In the genomic region with DNA sequence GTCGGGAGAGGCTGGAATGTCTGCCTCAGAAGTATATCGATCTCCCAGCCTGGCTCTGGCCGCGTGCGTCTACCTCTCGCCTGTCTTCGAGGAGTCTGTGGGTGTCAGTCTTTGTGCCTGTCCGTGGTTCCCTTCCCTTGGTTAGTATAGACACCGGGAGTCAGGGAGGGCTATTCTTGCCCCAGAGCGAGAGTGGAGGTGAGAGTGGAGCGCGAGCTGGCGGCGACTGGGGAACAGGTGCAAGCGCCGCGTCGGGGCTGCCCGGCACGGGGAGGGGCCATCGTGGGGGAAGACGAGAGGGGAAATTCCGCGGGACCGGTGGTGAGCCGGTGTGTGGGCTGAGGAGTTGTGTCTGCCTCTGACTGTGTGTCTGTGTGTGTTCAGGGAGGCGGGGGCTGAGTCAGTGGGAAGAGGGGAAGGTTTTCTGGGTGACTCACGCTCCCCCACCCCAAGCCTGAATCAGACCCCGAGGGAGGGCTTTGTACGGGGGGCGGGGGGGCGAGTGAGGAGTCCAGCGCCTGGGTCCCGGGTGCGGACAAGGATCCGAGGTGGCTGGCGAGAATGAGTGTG, we compare ENCODE assay signal across 8 cellular contexts. TPM values are rescaled to one million over a fixed set of nuclear protein-coding genes. Genes with fewer than 3 reads are reported as not detected.
A peak's percentile ranks its signal among the peaks of the same experiment; 100 is the strongest.
DNase-seq lines count a peak whose midpoint lies in the region; ATAC-seq, FAIRE-seq and TF ChIP-seq lines count a peak whose summit lies in the region.

No MANE protein-coding gene starts in this region.

- TF ChIP-seq POLR2A in A549 (IDR thresholded peaks at IDR 0.05; ENCODE audit: low read length) = no peak
- peak; percentile 62 for TF ChIP-seq POLR2A in GM18951 (IDR thresholded peaks at IDR 0.05; ENCODE audit: extremely low read depth, insufficient read depth, insufficient read length)

- in situ Hi-C loops in GM18951 (cut with MboI; ENCODE audit: low sequenced_read_pairs, unreplicated experiment) = no loop called here

- no peak for TF ChIP-seq EP300 in A549 (IDR thresholded peaks at IDR 0.05)

- H3K9me3 ChIP-seq in A549 = no peaks in the 10 kb centered on the region

- TF ChIP-seq RAD21 in A549 (conservative IDR thresholded peaks at IDR 0.05 in 1 of 2, IDR thresholded peaks at IDR 0.05 in 1 of 2) = no peak

- H3K9me3 Mint-ChIP-seq in activated B cell treated with CpG ODN at 0.5 μM for 24 hours = no peaks in the 10 kb centered on the region

- H3K4me1 ChIP-seq in A549 = peaks cover 45% of the 10 kb centered on the region

- H3K4me3 ChIP-seq in A549 (peak overlapping the region; percentile 80), cardiac fibroblast (replicated peaks in 1 of 2; ENCODE audit: low read depth in 2 of 2, low read length in 2 of 2) (peak overlapping the region; percentile 74)

- H3K27me3 Mint-ChIP-seq in activated B cell treated with CpG ODN at 0.5 μM for 24 hours = no peaks in the 10 kb centered on the region

- H3K36me3 Mint-ChIP-seq in activated B cell treated with CpG ODN at 0.5 μM for 24 hours (ENCODE audit: low read depth) = peaks cover 39% of the 10 kb centered on the region

- peak overlapping the region; percentile 96 for H3K27ac ChIP-seq in A549

- ATAC-seq in A549 (peak; percentile 15 to 31), activated B cell treated with CpG ODN at 0.5 μM for 24 hours (ENCODE audit: low read depth) (peak; percentile 40), GM21528 (IDR thresholded peaks at IDR 0.05; ENCODE audit: low FRiP score, unreplicated experiment) (no peak)

- peak overlapping the region; percentile 98 for H3K4me3 Mint-ChIP-seq in activated B cell treated with CpG ODN at 0.5 μM for 24 hours

- intact Hi-C loops in activated B cell treated with CpG ODN at 0.5 μM for 24 hours (cut with micrococcal nuclease) = loop anchor here (1.0 to 2.0 kb wide), 5 partner anchors 227 to 603 kb away; a partner anchor contains a TSS

- POLR2A ChIA-PET in A549 (lab: Yijun Ruan, JAX) = interaction anchor here (0.6 to 5.7 kb wide), 8 partner anchors 8 to 156 kb away, joined by 3 to 65 read pairs (median 6); a partner anchor contains a TSS
- POLR2A ChIA-PET in activated B cell treated with CpG ODN at 0.5 μM for 24 hours (lab: Charles Lee) = interaction anchor here (0.5 to 5.1 kb wide), 27 partner anchors 8 to 623 kb away, joined by 3 to 136 read pairs (median 5); a partner anchor contains a TSS

- peak overlapping the region; percentile 91 for H3K4me2 ChIP-seq in A549

- DNase-seq in A549 (ENCODE audit: low read depth in 1 of 2, low spot score in 1 of 2) (peak; percentile 78 to 90), HuH-7.5 (ENCODE audit: low spot score) (peak; percentile 39), activated B cell treated with CpG ODN at 0.5 μM for 24 hours (no peak), cardiac fibroblast (ENCODE audit: low read depth in 2 of 2) (peak; percentile 88 to 97), kidney tubule cell (ENCODE audit: low spot score) (peak; percentile 98)
- peak; percentile 91 to 96 (median 94) for DNase-seq in stimulated activated CD4-positive, alpha-beta T cell treated with anti-CD3 and anti-CD28 coated beads, Interleukin-1b, Interleukin-23, amount 100 ng/mL, for 24 hours (ENCODE audit: low read depth in 4 of 4, low spot score in 1 of 4)

- no peak for FAIRE-seq in A549 (lab: Jason Lieb, UNC)

- CTCF ChIA-PET in A549 (lab: Yijun Ruan, JAX) (interaction anchor here (0.7 to 25.1 kb wide), 11 partner anchors 1 to 215 kb away, joined by 3 to 677 read pairs (median 5); a partner anchor contains a TSS), activated B cell treated with CpG ODN at 0.5 μM for 24 hours (lab: Charles Lee) (interaction anchor here (0.7 to 1.6 kb wide), 4 partner anchors 8 to 147 kb away, joined by 3 to 7 read pairs (median 3); a partner anchor contains a TSS)

- H3K27ac Mint-ChIP-seq in activated B cell treated with CpG ODN at 0.5 μM for 24 hours = peak overlapping the region; percentile 100

- no peak for TF ChIP-seq CTCF in A549 (IDR thresholded peaks at IDR 0.05)
- TF ChIP-seq CTCF in activated B cell treated with CpG ODN at 0.5 μM for 24 hours (IDR thresholded peaks at IDR 0.05) = no peak
- TF ChIP-seq CTCF in cardiac fibroblast (IDR thresholded peaks at IDR 0.05; ENCODE audit: low read depth, low read length) = no peak

- H3K4me1 Mint-ChIP-seq in activated B cell treated with CpG ODN at 0.5 μM for 24 hours = peaks cover 64% of the 10 kb centered on the region

- WGBS in A549 (ENCODE audit: missing lambda C conversion rate) = 2% methylated on average over 22 of the region's 37 CpGs

TF ChIP-seq in A549, 52 proteins besides CTCF, POLR2A, EP300 and RAD21 (continues in another document):
- TF ChIP-seq TFCP2L1 (CRISPR knock-in tag; IDR thresholded peaks at IDR 0.05) (peak; percentile 61; the same call in 1 of the 2 replicates), GATA3 (IDR thresholded peaks at IDR 0.05; ENCODE audit: borderline replicate concordance) (peak; percentile 40; the same call in 1 of the 2 replicates), NR3C1 (IDR thresholded peaks at IDR 0.05) (no peak), HDAC2 (IDR thresholded peaks at IDR 0.05) (no peak), PHF8 (IDR thresholded peaks at IDR 0.05; ENCODE audit: borderline replicate concordance, low read depth) (no peak), MAZ (IDR thresholded peaks at IDR 0.05; ENCODE audit: borderline replicate concordance, low read depth, low read length) (peak; percentile 71; the same call in 1 of the 2 replicates), ESRRA (IDR thresholded peaks at IDR 0.05; ENCODE audit: borderline replicate concordance, low read length) (no peak), FOSB (CRISPR knock-in tag; IDR thresholded peaks at IDR 0.05) (peak; percentile 92), HOXA7 (CRISPR knock-in tag; IDR thresholded peaks at IDR 0.05) (peak; percentile 88), JUNB (IDR thresholded peaks at IDR 0.05) (peak; percentile 52; the same call in 1 of the 2 replicates)
- TF ChIP-seq, protein P1, sequence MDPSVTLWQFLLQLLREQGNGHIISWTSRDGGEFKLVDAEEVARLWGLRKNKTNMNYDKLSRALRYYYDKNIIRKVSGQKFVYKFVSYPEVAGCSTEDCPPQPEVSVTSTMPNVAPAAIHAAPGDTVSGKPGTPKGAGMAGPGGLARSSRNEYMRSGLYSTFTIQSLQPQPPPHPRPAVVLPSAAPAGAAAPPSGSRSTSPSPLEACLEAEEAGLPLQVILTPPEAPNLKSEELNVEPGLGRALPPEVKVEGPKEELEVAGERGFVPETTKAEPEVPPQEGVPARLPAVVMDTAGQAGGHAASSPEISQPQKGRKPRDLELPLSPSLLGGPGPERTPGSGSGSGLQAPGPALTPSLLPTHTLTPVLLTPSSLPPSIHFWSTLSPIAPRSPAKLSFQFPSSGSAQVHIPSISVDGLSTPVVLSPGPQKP (IDR thresholded peaks at IDR 0.05; ENCODE audit: low read depth, low read length) = no peak
- TF ChIP-seq, protein P2, sequence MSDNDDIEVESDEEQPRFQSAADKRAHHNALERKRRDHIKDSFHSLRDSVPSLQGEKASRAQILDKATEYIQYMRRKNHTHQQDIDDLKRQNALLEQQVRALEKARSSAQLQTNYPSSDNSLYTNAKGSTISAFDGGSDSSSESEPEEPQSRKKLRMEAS (IDR thresholded peaks at IDR 0.05) = peak; percentile 12
- TF ChIP-seq, protein P3, sequence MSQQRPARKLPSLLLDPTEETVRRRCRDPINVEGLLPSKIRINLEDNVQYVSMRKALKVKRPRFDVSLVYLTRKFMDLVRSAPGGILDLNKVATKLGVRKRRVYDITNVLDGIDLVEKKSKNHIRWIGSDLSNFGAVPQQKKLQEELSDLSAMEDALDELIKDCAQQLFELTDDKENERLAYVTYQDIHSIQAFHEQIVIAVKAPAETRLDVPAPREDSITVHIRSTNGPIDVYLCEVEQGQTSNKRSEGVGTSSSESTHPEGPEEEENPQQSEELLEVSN (IDR thresholded peaks at IDR 0.05; ENCODE audit: borderline replicate concordance, low read depth) = no peak; the same call in 1 of the 2 replicates

RNA-seq across cellular contexts. Expression of a gene that starts 8.4 kb away (rescaled TPM):
- 1.3 and 3.3 TPM in 2 replicates for polyA plus RNA-seq in A549 (2011; rRNA removed)
- polyA plus RNA-seq in A549 (2012; cell fraction: cytosol; rRNA removed) = 1.8 and 2.7 TPM in 2 replicates
- polyA plus RNA-seq in A549 (2012; cell fraction: nucleus; rRNA removed) = 9.4 and 11.6 TPM in 2 replicates
- 7.6 to 10.2 TPM (median 8.8 TPM) in 3 replicates for polyA plus RNA-seq in A549 (2017; fragmentation: RNase III; extraction: RNeasy Plus Mini Kit Qiagen cat#74134 plus additional on column Dnase treatment)
- 10.8 and 14.7 TPM in 2 replicates for polyA minus RNA-seq in A549 (2011; rRNA and poly(A)+ RNA removed)
- 70.8 and 72.5 TPM in 2 replicates for total RNA-seq in activated B cell treated with CpG ODN at 0.5 μM for 24 hours

RNA-seq across cellular contexts. Expression of a gene that starts 12.4 kb away (rescaled TPM):
- polyA plus RNA-seq in A549 (2011; rRNA removed) = 0.48 and 0.57 TPM in 2 replicates
- polyA plus RNA-seq in A549 (2012; cell fraction: cytosol; rRNA removed) = 0.29 and 0.44 TPM in 2 replicates
- polyA plus RNA-seq in A549 (2012; cell fraction: nucleus; rRNA removed) = 11.6 and 16.8 TPM in 2 replicates
- polyA plus RNA-seq in A549 (2017; fragmentation: RNase III; extraction: RNeasy Plus Mini Kit Qiagen cat#74134 plus additional on column Dnase treatment) = 0.17 to 0.73 TPM (median 0.33 TPM) in 3 replicates
- 0.54 TPM in 1 of 2 replicates, not detected in the other for polyA minus RNA-seq in A549 (2011; rRNA and poly(A)+ RNA removed)
- total RNA-seq in activated B cell treated with CpG ODN at 0.5 μM for 24 hours = 3.2 and 7.1 TPM in 2 replicates

RNA-seq across cellular contexts. Expression of a gene that starts 14.9 kb away (rescaled TPM):
- polyA plus RNA-seq in A549 (2011; rRNA removed) (98.9 and 102 TPM in 2 replicates), A549 (2017; fragmentation: RNase III; extraction: RNeasy Plus Mini Kit Qiagen cat#74134 plus additional on column Dnase treatment) (268 to 287 TPM (median 275 TPM) in 3 replicates)
- polyA plus RNA-seq in A549 (2012; cell fraction: cytosol; rRNA removed) = 518 TPM in 2 replicates
- 332 and 388 TPM in 2 replicates for polyA plus RNA-seq in A549 (2012; cell fraction: nucleus; rRNA removed)
- 18.6 and 32.8 TPM in 2 replicates for polyA minus RNA-seq in A549 (2011; rRNA and poly(A)+ RNA removed)
- total RNA-seq in activated B cell treated with CpG ODN at 0.5 μM for 24 hours = 36.0 and 47.9 TPM in 2 replicates

RNA-seq across cellular contexts. Expression of a gene that starts 15.3 kb away (rescaled TPM):
- polyA plus RNA-seq in A549 (2011; rRNA removed) = 17.7 and 20.4 TPM in 2 replicates
- 15.8 and 19.3 TPM in 2 replicates for polyA plus RNA-seq in A549 (2012; cell fraction: cytosol; rRNA removed)
- polyA plus RNA-seq in A549 (2012; cell fraction: nucleus; rRNA removed) = 16.0 and 16.3 TPM in 2 replicates
- polyA plus RNA-seq in A549 (2017; fragmentation: RNase III; extraction: RNeasy Plus Mini Kit Qiagen cat#74134 plus additional on column Dnase treatment) = 26.4 to 28.2 TPM (median 28.1 TPM) in 3 replicates
- polyA minus RNA-seq in A549 (2011; rRNA and poly(A)+ RNA removed) = 10.9 and 13.0 TPM in 2 replicates
- 5.4 and 6.1 TPM in 2 replicates for total RNA-seq in activated B cell treated with CpG ODN at 0.5 μM for 24 hours

RNA-seq across cellular contexts. Expression of a gene that starts 46.1 kb away (rescaled TPM):
- polyA plus RNA-seq in A549 (2011; rRNA removed) (56.3 and 69.7 TPM in 2 replicates), A549 (2017; fragmentation: RNase III; extraction: RNeasy Plus Mini Kit Qiagen cat#74134 plus additional on column Dnase treatment) (88.0 to 113 TPM (median 111 TPM) in 3 replicates)
- 65.2 and 89.0 TPM in 2 replicates for polyA plus RNA-seq in A549 (2012; cell fraction: cytosol; rRNA removed)
- 224 and 249 TPM in 2 replicates for polyA plus RNA-seq in A549 (2012; cell fraction: nucleus; rRNA removed)
- polyA minus RNA-seq in A549 (2011; rRNA and poly(A)+ RNA removed) = 139 and 156 TPM in 2 replicates
- total RNA-seq in activated B cell treated with CpG ODN at 0.5 μM for 24 hours = 103 and 109 TPM in 2 replicates
